In the genomic region with DNA sequence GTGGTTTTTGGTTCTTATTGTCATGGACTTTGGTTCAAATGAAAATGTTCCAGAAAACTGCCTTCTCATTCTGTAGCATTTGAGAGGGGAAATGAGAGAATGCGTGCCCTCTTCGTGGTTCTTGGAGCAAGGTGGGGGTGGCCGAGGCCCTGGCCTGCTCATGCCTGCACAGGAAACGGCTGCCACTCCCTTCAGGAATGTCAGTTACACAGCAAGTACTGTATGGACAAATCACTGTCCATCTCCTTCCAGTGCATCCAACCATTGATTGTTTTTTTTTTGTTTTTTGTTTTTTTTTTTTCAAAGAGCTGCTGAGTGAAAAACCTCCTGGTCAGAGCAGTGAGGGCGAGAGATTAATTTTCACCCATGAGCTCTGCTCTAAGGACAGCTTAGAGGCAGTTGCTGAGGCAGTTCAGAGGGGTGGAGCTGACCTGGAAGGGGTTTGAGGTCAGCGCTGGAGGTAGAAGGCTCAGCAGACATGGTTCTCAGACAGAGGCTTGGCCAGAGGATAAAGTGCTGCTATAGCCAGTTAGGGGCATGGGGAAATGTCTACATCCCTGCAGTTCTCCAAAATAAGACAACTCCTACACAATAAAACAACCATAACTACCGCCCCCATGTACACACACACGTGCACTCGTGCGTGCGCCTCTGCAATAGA, we compare ENCODE assay signal across 8 cellular contexts. TPM values are rescaled to one million over a fixed set of nuclear protein-coding genes. Genes with fewer than 3 reads are reported as not detected.
DNase-seq lines count a peak whose midpoint lies in the region; ATAC-seq and TF ChIP-seq lines count a peak whose summit lies in the region.

No MANE protein-coding gene starts in this region.

- no peak for ATAC-seq in activated naive CD8-positive, alpha-beta T cell treated with anti-CD3 and anti-CD28 coated beads, Interleukin-2, amount 50 U/mL, for 24 hours
- ATAC-seq in stimulated activated naive B cell treated with anti-CD40 and anti-IgM and Interleukin-4, amounts not matched to agents 10 μg/mL and 1 μg/mL and 100 μg/mL, for 72 hours (replicated peaks): peak; percentile 11 to 13

- H3K4me1 ChIP-seq in SK-N-SH (ENCODE audit: control insufficient read depth in 1 of 2, insufficient read depth in 2 of 2, low read depth in 1 of 2, low read length in 1 of 2): peaks cover 8% of the 10 kb centered on the region in 2 experiments; a peak in 2 of 4 replicates

- no peak overlapping the region for H3K4me3 Mint-ChIP-seq in activated naive CD8-positive, alpha-beta T cell treated with anti-CD3 and anti-CD28 coated beads, Interleukin-2, amount 50 U/mL, for 24 hours
- no peak overlapping the region for H3K4me3 Mint-ChIP-seq in activated naive CD8-positive, alpha-beta T cell treated with anti-CD3 and anti-CD28 coated beads for 36 hours
- H3K4me3 Mint-ChIP-seq in stimulated activated naive B cell treated with anti-CD40 and anti-IgM and Interleukin-4, amounts not matched to agents 10 μg/mL and 1 μg/mL and 100 μg/mL, for 72 hours: peak overlapping the region in 1 of 2 donors; percentile 22

- CTCF ChIA-PET in SK-N-SH (lab: Yijun Ruan, JAX): interaction anchor here (0.6 to 7.0 kb wide), 51 partner anchors 9 to 721 kb away, joined by 3 to 96 read pairs (median 4); partner anchors contain the start of gene GLCE

- H3K36me3 Mint-ChIP-seq in activated naive CD8-positive, alpha-beta T cell treated with anti-CD3 and anti-CD28 coated beads, Interleukin-2, amount 50 U/mL, for 24 hours (ENCODE audit: low read depth): no peaks in the 10 kb centered on the region
- H3K36me3 Mint-ChIP-seq in activated naive CD8-positive, alpha-beta T cell treated with anti-CD3 and anti-CD28 coated beads for 36 hours: no peaks in the 10 kb centered on the region
- H3K36me3 Mint-ChIP-seq in stimulated activated naive B cell treated with anti-CD40 and anti-IgM and Interleukin-4, amounts not matched to agents 10 μg/mL and 1 μg/mL and 100 μg/mL, for 72 hours: no peaks in the 10 kb centered on the region

- H3K36me3 ChIP-seq in SK-N-SH (replicated peaks in 1 of 2; ENCODE audit: control insufficient read depth in 1 of 2, insufficient read depth in 2 of 2, low read length in 1 of 2): no peaks in the 10 kb centered on the region

- no peak overlapping the region for H3K4me3 ChIP-seq in SK-N-SH (ENCODE audit: low read depth in 2 of 2, low read length in 1 of 2)

- H2AFZ ChIP-seq in SK-N-SH (ENCODE audit: low read depth): peak overlapping the region; percentile 53; the same call in 1 of the 2 replicates

- DNase-seq in activated naive CD8-positive, alpha-beta T cell treated with anti-CD3 and anti-CD28 coated beads, Interleukin-2, amount 50 U/mL, for 24 hours: no peak
- no peak for DNase-seq in activated naive CD8-positive, alpha-beta T cell treated with anti-CD3 and anti-CD28 coated beads for 36 hours
- DNase-seq in SK-N-SH (no peak), islet precursor cell (peak; percentile 54), T-helper 2 cell (no peak), nucleus accumbens (lab: John Stamatoyannopoulos, UW) (no peak), NCI-H1417 treated with DMSO at 0.1 percent for 48 hours (lab: John Stamatoyannopoulos, UW) (no peak)
- DNase-seq in stimulated activated naive B cell treated with anti-CD40 and anti-IgM and Interleukin-4, amounts not matched to agents 10 μg/mL and 1 μg/mL and 100 μg/mL, for 72 hours: no peak

- H3K27ac Mint-ChIP-seq in activated naive CD8-positive, alpha-beta T cell treated with anti-CD3 and anti-CD28 coated beads, Interleukin-2, amount 50 U/mL, for 24 hours: peak overlapping the region; percentile 27
- no peak overlapping the region for H3K27ac Mint-ChIP-seq in activated naive CD8-positive, alpha-beta T cell treated with anti-CD3 and anti-CD28 coated beads for 36 hours
- H3K27ac Mint-ChIP-seq in stimulated activated naive B cell treated with anti-CD40 and anti-IgM and Interleukin-4, amounts not matched to agents 10 μg/mL and 1 μg/mL and 100 μg/mL, for 72 hours: no peak overlapping the region

- POLR2A ChIA-PET in SK-N-SH (lab: Yijun Ruan, JAX): no interaction called here

- peaks cover 14% of the 10 kb centered on the region for H3K4me1 Mint-ChIP-seq in activated naive CD8-positive, alpha-beta T cell treated with anti-CD3 and anti-CD28 coated beads, Interleukin-2, amount 50 U/mL, for 24 hours
- H3K4me1 Mint-ChIP-seq in activated naive CD8-positive, alpha-beta T cell treated with anti-CD3 and anti-CD28 coated beads for 36 hours: peaks cover 8% of the 10 kb centered on the region
- H3K4me1 Mint-ChIP-seq in stimulated activated naive B cell treated with anti-CD40 and anti-IgM and Interleukin-4, amounts not matched to agents 10 μg/mL and 1 μg/mL and 100 μg/mL, for 72 hours: peaks cover 16 to 18% of the 10 kb centered on the region in 2 donors

- H3K9ac ChIP-seq in SK-N-SH: no peak overlapping the region

- H3K27ac ChIP-seq in SK-N-SH (ENCODE audit: low read depth in 2 of 2, low read length in 1 of 2): no peak overlapping the region

- no peak overlapping the region for H3K4me2 ChIP-seq in SK-N-SH

- peaks cover 2% of the 10 kb centered on the region for H3F3A ChIP-seq in SK-N-SH (replicated peaks; ENCODE audit: insufficient read depth)

- no peaks in the 10 kb centered on the region for H4K20me1 ChIP-seq in SK-N-SH (ENCODE audit: insufficient read depth)

- H3K27me3 ChIP-seq in SK-N-SH (ENCODE audit: insufficient read depth): no peaks in the 10 kb centered on the region

- no peak for TF ChIP-seq EP300 in SK-N-SH (IDR thresholded peaks at IDR 0.05; ENCODE audit: borderline replicate concordance in 1 of 2, low read depth in 1 of 2, low read length in 1 of 2)

- H3K9me3 Mint-ChIP-seq in activated naive CD8-positive, alpha-beta T cell treated with anti-CD3 and anti-CD28 coated beads, Interleukin-2, amount 50 U/mL, for 24 hours: no peaks in the 10 kb centered on the region
- H3K9me3 Mint-ChIP-seq in activated naive CD8-positive, alpha-beta T cell treated with anti-CD3 and anti-CD28 coated beads for 36 hours: no peaks in the 10 kb centered on the region
- H3K9me3 Mint-ChIP-seq in stimulated activated naive B cell treated with anti-CD40 and anti-IgM and Interleukin-4, amounts not matched to agents 10 μg/mL and 1 μg/mL and 100 μg/mL, for 72 hours: no peaks in the 10 kb centered on the region

- H3K27me3 Mint-ChIP-seq in activated naive CD8-positive, alpha-beta T cell treated with anti-CD3 and anti-CD28 coated beads, Interleukin-2, amount 50 U/mL, for 24 hours: no peaks in the 10 kb centered on the region
- H3K27me3 Mint-ChIP-seq in activated naive CD8-positive, alpha-beta T cell treated with anti-CD3 and anti-CD28 coated beads for 36 hours: no peaks in the 10 kb centered on the region
- peaks cover 12% of the 10 kb centered on the region in 2 donors for H3K27me3 Mint-ChIP-seq in stimulated activated naive B cell treated with anti-CD40 and anti-IgM and Interleukin-4, amounts not matched to agents 10 μg/mL and 1 μg/mL and 100 μg/mL, for 72 hours

- no peaks in the 10 kb centered on the region for H3K9me2 ChIP-seq in SK-N-SH

- H3K79me2 ChIP-seq in SK-N-SH (ENCODE audit: insufficient read depth): peaks cover 4% of the 10 kb centered on the region; the same call in 1 of the 2 replicates

- 74% methylated on average over 11 of the region's 11 CpGs for WGBS in SK-N-SH (ENCODE audit: low lambda C conversion rate)

- TF ChIP-seq CTCF in SK-N-SH (IDR thresholded peaks at IDR 0.05): no peak

- TF ChIP-seq RAD21 in SK-N-SH (IDR thresholded peaks at IDR 0.05; ENCODE audit: low read length): no peak

- no peaks in the 10 kb centered on the region for H3K9me3 ChIP-seq in SK-N-SH

TF ChIP-seq in SK-N-SH, 30 proteins besides CTCF, POLR2A, EP300 and RAD21 (continues in another document):
- TF ChIP-seq RFX5 (IDR thresholded peaks at IDR 0.05; ENCODE audit: low read length) (no peak), EZH2phosphoT487 (IDR thresholded peaks at IDR 0.05; ENCODE audit: borderline replicate concordance, low read depth) (no peak), PBX3 (IDR thresholded peaks at IDR 0.05) (no peak), FOXJ3 (CRISPR knock-in tag; IDR thresholded peaks at IDR 0.05) (no peak), ELF1 (IDR thresholded peaks at IDR 0.05) (no peak), USF1 (IDR thresholded peaks at IDR 0.05; ENCODE audit: borderline replicate concordance, low read depth) (no peak), YY1 (IDR thresholded peaks at IDR 0.05; ENCODE audit: low read depth) (no peak), NFIC (IDR thresholded peaks at IDR 0.05; ENCODE audit: borderline replicate concordance) (no peak), SIN3A (IDR thresholded peaks at IDR 0.05; ENCODE audit: borderline replicate concordance, low read depth, low read length) (no peak), MXI1 (IDR thresholded peaks at IDR 0.05; ENCODE audit: low read depth, low read length) (no peak)

RNA-seq across cellular contexts. Expression of gene KIF23, which starts 20.2 kb away (rescaled TPM):
- total RNA-seq in activated naive CD8-positive, alpha-beta T cell treated with anti-CD3 and anti-CD28 coated beads for 36 hours: 10 to 100 TPM; 57.3 to 63.5 TPM
- 23.3 and 25.8 TPM in 2 replicates for polyA plus RNA-seq in SK-N-SH (2012; rRNA removed)
- 25.8 and 31.2 TPM in 2 replicates for polyA plus RNA-seq in SK-N-SH (2012; cell fraction: cytosol; rRNA removed)
- 24.5 and 57.5 TPM in 2 replicates for polyA plus RNA-seq in SK-N-SH (2012; cell fraction: nucleus; rRNA removed)

RNA-seq across cellular contexts. Expression of gene RPLP1, which starts 58.7 kb away (rescaled TPM):
- total RNA-seq in activated naive CD8-positive, alpha-beta T cell treated with anti-CD3 and anti-CD28 coated beads for 36 hours: 1,000 to 10,000 TPM; 2,276 to 2,343 TPM
- 1,514 and 1,792 TPM in 2 replicates for polyA plus RNA-seq in SK-N-SH (2012; rRNA removed)
- 1,001 and 1,355 TPM in 2 replicates for polyA plus RNA-seq in SK-N-SH (2012; cell fraction: cytosol; rRNA removed)
- 360 and 521 TPM in 2 replicates for polyA plus RNA-seq in SK-N-SH (2012; cell fraction: nucleus; rRNA removed)
